20 cellular contexts compared by ENCODE assay signal in the genomic region with DNA sequence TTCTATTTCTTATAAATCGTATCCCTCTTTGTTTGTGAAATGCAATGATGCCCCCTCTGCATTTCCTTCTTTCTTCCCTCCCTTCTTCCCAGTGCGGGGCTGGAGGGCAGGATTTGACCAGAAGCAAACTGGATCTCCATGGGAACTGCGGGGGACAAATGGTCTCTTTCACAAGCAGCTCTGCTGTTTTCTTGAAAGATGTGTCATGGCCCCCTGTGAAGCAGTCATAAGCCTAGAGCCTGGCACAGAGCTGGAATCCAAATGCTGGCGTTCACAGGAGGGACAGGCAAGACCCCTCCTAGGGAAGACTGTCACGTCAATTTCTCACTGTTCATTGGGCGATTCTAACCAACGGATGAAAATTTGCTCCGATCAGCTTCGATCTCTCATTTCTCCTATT.
DNase-seq lines count a peak whose midpoint lies in the region; ATAC-seq and TF ChIP-seq lines count a peak whose summit lies in the region.
"Had no signal": no experiment of that assay in that cellular context is flagged by ENCODE, and none has a peak within 500 bp of the region (broad histone marks: within the 10 kb centered on the region; RNA-seq: fewer than 3 reads in every experiment).

No MANE protein-coding gene starts in this region.

- POLR2A ChIA-PET in A673 (lab: Charles Lee; ENCODE audit: low non-redundant PET) = no interaction called here

- H3K36me3 ChIP-seq in A673 (ENCODE audit: insufficient read depth, low read length, poor library complexity, severe bottlenecking) = no peaks in the 10 kb centered on the region
- H3K36me3 ChIP-seq: HAP-1, MG63 had no signal

- CTCF ChIA-PET in A673 (lab: Charles Lee) = interaction anchor here (0.6 kb wide), 1 partner anchor 682 kb away, joined by 6 read pairs; no protein-coding TSS in a partner anchor

- H3K4me1 ChIP-seq in A673 (ENCODE audit: insufficient read depth, low read length, poor library complexity, severe bottlenecking) = no peaks in the 10 kb centered on the region
- H3K4me1 ChIP-seq: HAP-1 had no signal

- TF ChIP-seq CTCF in A673 (conservative IDR thresholded peaks at IDR 0.05; ENCODE audit: low read depth, low read length) (no peak), choroid plexus epithelial cell (conservative IDR thresholded peaks at IDR 0.05; ENCODE audit: low read depth, low read length) (no peak)

- no peak for ATAC-seq in HG02870 (IDR thresholded peaks at IDR 0.05; ENCODE audit: unreplicated experiment)
- ATAC-seq: GM12878 had no signal

- no TSS peak for BruUV-seq in A673 (replicated peaks; lab: Mats Ljungman, UMichigan)

- DNase-seq in A673 (ENCODE audit: low spot score) (peak; percentile 48), M059J (ENCODE audit: low read depth) (peak; percentile 15), choroid plexus epithelial cell (ENCODE audit: low read depth) (peak; percentile 2), mesenteric fat pad (ENCODE audit: low spot score) (peak; percentile 65), SKM-1 treated with dmso at 0.1 percent for 144 hours (lab: John Stamatoyannopoulos, UW; ENCODE audit: unreplicated experiment) (no peak), NCI-H1694 treated with DMSO at 0.1 percent for 48 hours (lab: John Stamatoyannopoulos, UW) (no peak), NCI-H1436 (lab: John Stamatoyannopoulos, UW) (no peak)
- DNase-seq: CD4-positive, CD25-positive, alpha-beta regulatory T cell; DMS53; KG1; MG63; NCI-H1092 treated with DMSO at 0.1 percent for 48 hours; NCI-H187; NCI-H524 treated with DMSO at 0.1 percent for 48 hours; PC-9 had no signal

- H3K4me3 ChIP-seq in A673 (ENCODE audit: low read depth, low read length, poor library complexity, severe bottlenecking) = no peak overlapping the region
- H3K4me3 ChIP-seq in choroid plexus epithelial cell (ENCODE audit: low read depth, low read length) = no peak overlapping the region
- H3K4me3 ChIP-seq: GM12878, HAP-1, MG63, PC-9, SK-N-MC had no signal

- intact Hi-C loops in A673 (cut with micrococcal nuclease; ENCODE audit: unreplicated experiment) = no loop called here

- no peaks in the 10 kb centered on the region for H3K9me3 ChIP-seq in A673 (ENCODE audit: low read depth, low read length, poor library complexity, severe bottlenecking)
- H3K9me3 ChIP-seq: HAP-1, MG63 had no signal

- H3K27ac ChIP-seq in A673 (ENCODE audit: low read depth, low read length, poor library complexity, severe bottlenecking) = no peak overlapping the region
- H3K27ac ChIP-seq: HL-60, PC-9, SK-N-MC had no signal

- no peaks in the 10 kb centered on the region for H3K27me3 ChIP-seq in A673 (replicated peaks; ENCODE audit: insufficient read depth, low read depth, low read length, poor library complexity)
- H3K27me3 ChIP-seq: MG63 had no signal

Comparison
In these comparisons a context has a peak if more than half of its experiments do, and no peak if none do; other contexts are left out.
1. DNase-seq: peak in A673 (single experiment), M059J (single experiment), choroid plexus epithelial cell (single experiment) and mesenteric fat pad (single experiment); none in SKM-1 treated with dmso at 0.1 percent for 144 hours (single experiment), NCI-H1694 treated with DMSO at 0.1 percent for 48 hours (single experiment) and NCI-H1436 (single experiment).